Comparison of ENCODE assay signal across 8 cellular contexts in genomic region chr20:20407891-20408805, GRCh38.
DNase-seq lines count a peak whose midpoint lies in the region; ATAC-seq and TF ChIP-seq lines count a peak whose summit lies in the region.

No MANE protein-coding gene starts in this region.

- ATAC-seq in GM18519 (IDR thresholded peaks at IDR 0.05; ENCODE audit: low FRiP score, unreplicated experiment) = no peak

- DNase-seq in DMS153 treated with DMSO at 0.1 percent for 48 hours (lab: John Stamatoyannopoulos, UW; ENCODE audit: unreplicated experiment) (peak; percentile 59), DMS153 (lab: John Stamatoyannopoulos, UW) (no peak), NCI-H2171 (lab: John Stamatoyannopoulos, UW) (peak; percentile 82), astrocyte of the spinal cord (ENCODE audit: low read depth, low spot score) (no peak), nucleus accumbens (lab: John Stamatoyannopoulos, UW) (peak in 32 of 56 donors; percentile 9 to 71 (median 34)), AML-193 (lab: John Stamatoyannopoulos, UW) (no peak), ACHN (no peak)

- peak; percentile 29 for TF ChIP-seq CTCF in astrocyte of the spinal cord (IDR thresholded peaks at IDR 0.05; ENCODE audit: low read depth, low read length)

- in situ Hi-C loops in astrocyte of the spinal cord (cut with HindIII; ENCODE audit: low sequenced_read_pairs) (no loop called here), ACHN (cut with HindIII; ENCODE audit: low pct_ligation_motif_present, low pct_unique_long_range_greater_than_20kb, low sequenced_read_pairs) (no loop called here)

- H3K4me3 ChIP-seq in astrocyte of the spinal cord (ENCODE audit: low read depth, low read length) = no peak overlapping the region

Comparison
In these comparisons a context has a peak if more than half of its experiments do, and no peak if none do; other contexts are left out.
1. DNase-seq: peak in DMS153 treated with DMSO at 0.1 percent for 48 hours (single experiment), NCI-H2171 (single experiment) and nucleus accumbens (32 of 56); none in DMS153 (single experiment), astrocyte of the spinal cord (single experiment), AML-193 (0 of 2) and ACHN (single experiment).